In genomic region chr17:61408151-61409041, GRCh38 we compare ENCODE assay signal across 1 cellular context.
TF ChIP-seq lines count a peak whose summit lies in the region.

No MANE protein-coding gene starts in this region.

TF ChIP-seq in HCT116, 20 proteins besides CTCF, POLR2A, EP300 and RAD21 (continued from another document):
- TF ChIP-seq ZBTB33 (IDR thresholded peaks at IDR 0.05; ENCODE audit: extremely low read depth, insufficient replicate concordance, low read length) = no peak
- no peak for TF ChIP-seq REST (IDR thresholded peaks at IDR 0.05; ENCODE audit: low read depth)
- no peak for TF ChIP-seq SP1 (IDR thresholded peaks at IDR 0.05; ENCODE audit: low read depth)
- TF ChIP-seq TCF7L2 (IDR thresholded peaks at IDR 0.05; ENCODE audit: borderline replicate concordance, extremely low read depth, insufficient read depth, insufficient read length) = no peak
- no peak for TF ChIP-seq SIN3A (IDR thresholded peaks at IDR 0.05; ENCODE audit: low read depth)
- no peak for TF ChIP-seq ATF3 (IDR thresholded peaks at IDR 0.05)
- TF ChIP-seq JUND (IDR thresholded peaks at IDR 0.05) = no peak
- TF ChIP-seq ZNF274 (IDR thresholded peaks at IDR 0.05; ENCODE audit: low read depth, low read length) = no peak
- TF ChIP-seq CBX3 (IDR thresholded peaks at IDR 0.05; ENCODE audit: low read depth) = no peak
